In genomic region chr1:202283379-202283844, GRCh38 we compare ENCODE assay signal across 8 cellular contexts. TPM values are rescaled to one million over a fixed set of nuclear protein-coding genes. Genes with fewer than 3 reads are reported as not detected.
DNase-seq lines count a peak whose midpoint lies in the region; ATAC-seq and TF ChIP-seq lines count a peak whose summit lies in the region.

No MANE protein-coding gene starts in this region.

- no peaks in the 10 kb centered on the region for H3K9me3 Mint-ChIP-seq in activated naive CD8-positive, alpha-beta T cell treated with anti-CD3 and anti-CD28 coated beads, Interleukin-2, amount 50 U/mL, for 24 hours
- H3K9me3 Mint-ChIP-seq in glutamatergic neuron (ENCODE audit: unreplicated experiment), result peaks cover 3% of the 10 kb centered on the region

- peaks cover 14% of the 10 kb centered on the region for H3K4me1 Mint-ChIP-seq in activated naive CD8-positive, alpha-beta T cell treated with anti-CD3 and anti-CD28 coated beads, Interleukin-2, amount 50 U/mL, for 24 hours
- peaks cover 11% of the 10 kb centered on the region for H3K4me1 Mint-ChIP-seq in glutamatergic neuron (ENCODE audit: low read depth, unreplicated experiment)

- no peak overlapping the region for H3K27ac Mint-ChIP-seq in activated naive CD8-positive, alpha-beta T cell treated with anti-CD3 and anti-CD28 coated beads, Interleukin-2, amount 50 U/mL, for 24 hours
- no peak overlapping the region for H3K27ac Mint-ChIP-seq in glutamatergic neuron (ENCODE audit: unreplicated experiment)

- peaks cover 3% of the 10 kb centered on the region for H3K27me3 Mint-ChIP-seq in activated naive CD8-positive, alpha-beta T cell treated with anti-CD3 and anti-CD28 coated beads, Interleukin-2, amount 50 U/mL, for 24 hours
- peaks cover 8% of the 10 kb centered on the region for H3K27me3 Mint-ChIP-seq in glutamatergic neuron (ENCODE audit: unreplicated experiment)

- DNase-seq in ELF-1 (ENCODE audit: low read depth, low spot score) (peak; percentile 54), NCI-H187 (lab: John Stamatoyannopoulos, UW) (peak; percentile 99 to 100), omental fat pad (ENCODE audit: low spot score) (no peak), 8988T (no peak), mucosa of gallbladder (ENCODE audit: low spot score) (no peak), glutamatergic neuron (no peak)
- DNase-seq in activated naive CD8-positive, alpha-beta T cell treated with anti-CD3 and anti-CD28 coated beads, Interleukin-2, amount 50 U/mL, for 24 hours, result peak; percentile 19

- ATAC-seq in activated naive CD8-positive, alpha-beta T cell treated with anti-CD3 and anti-CD28 coated beads, Interleukin-2, amount 50 U/mL, for 24 hours, result no peak
- ATAC-seq in omental fat pad (ENCODE audit: low FRiP score) (peak; percentile 42), HG03135 (IDR thresholded peaks at IDR 0.05; ENCODE audit: unreplicated experiment) (no peak)

- H3K36me3 Mint-ChIP-seq in activated naive CD8-positive, alpha-beta T cell treated with anti-CD3 and anti-CD28 coated beads, Interleukin-2, amount 50 U/mL, for 24 hours (ENCODE audit: low read depth), result no peaks in the 10 kb centered on the region
- H3K36me3 Mint-ChIP-seq in glutamatergic neuron (ENCODE audit: unreplicated experiment), result no peaks in the 10 kb centered on the region

- no peak for TF ChIP-seq CTCF in omental fat pad (IDR thresholded peaks at IDR 0.05)
- no peak for TF ChIP-seq CTCF in glutamatergic neuron (IDR thresholded peaks at IDR 0.05; ENCODE audit: partially characterized antibody, unreplicated experiment)

- H3K4me3 Mint-ChIP-seq in activated naive CD8-positive, alpha-beta T cell treated with anti-CD3 and anti-CD28 coated beads, Interleukin-2, amount 50 U/mL, for 24 hours, result no peak overlapping the region
- no peak overlapping the region for H3K4me3 Mint-ChIP-seq in glutamatergic neuron (ENCODE audit: unreplicated experiment)

RNA-seq across cellular contexts. Expression of gene UBE2T, which starts 58.3 kb away (rescaled TPM):
- 1 to 10 TPM; 2.3 to 5.2 (median 3.2) TPM for total RNA-seq in omental fat pad
- 4.1 TPM for total RNA-seq in mucosa of gallbladder
- total RNA-seq in glutamatergic neuron (ENCODE audit: unreplicated experiment), result 20.8 TPM

Comparison
In these comparisons a context has a peak if more than half of its experiments do, and no peak if none do; other contexts are left out.
1. DNase-seq: peak in ELF-1 (single experiment), NCI-H187 (2 of 2) and activated naive CD8-positive, alpha-beta T cell treated with anti-CD3 and anti-CD28 coated beads, Interleukin-2, amount 50 U/mL, for 24 hours (single experiment); none in omental fat pad (single experiment), 8988T (single experiment), mucosa of gallbladder (single experiment) and glutamatergic neuron (single experiment).